8 cellular contexts compared by ENCODE assay signal in genomic region chr11:69642549-69642912, GRCh38. TPM values are rescaled to one million over a fixed set of nuclear protein-coding genes. Genes with fewer than 3 reads are reported as not detected.
DNase-seq lines count a peak whose midpoint lies in the region; ATAC-seq and TF ChIP-seq lines count a peak whose summit lies in the region.

No MANE protein-coding gene starts in this region.

- no peaks in the 10 kb centered on the region for H3K36me3 Mint-ChIP-seq in endothelial cell (ENCODE audit: low read depth, unreplicated experiment)
- no peaks in the 10 kb centered on the region for H3K36me3 Mint-ChIP-seq in natural killer cell treated with Interleukin-12 subunit alpha and Interleukin-12 subunit beta and Interleukin-15 and Interleukin-18, amount 100 ng/mL, for 72 hours

- peaks cover 3% of the 10 kb centered on the region; the same call in 1 of the 2 replicates for H3K4me1 ChIP-seq in HEK293 (ENCODE audit: control insufficient read depth, insufficient read depth, low read length)

- ATAC-seq in natural killer cell treated with Interleukin-12 subunit alpha and Interleukin-12 subunit beta and Interleukin-15 and Interleukin-18, amount 100 ng/mL, for 72 hours: peak; percentile 64 to 68
- ATAC-seq in HG03095 (IDR thresholded peaks at IDR 0.05; ENCODE audit: unreplicated experiment) (no peak), HG03097 (IDR thresholded peaks at IDR 0.05; ENCODE audit: low FRiP score, unreplicated experiment) (no peak)

- H3K4me1 Mint-ChIP-seq in endothelial cell (ENCODE audit: unreplicated experiment): peaks cover 13% of the 10 kb centered on the region
- H3K4me1 Mint-ChIP-seq in natural killer cell treated with Interleukin-12 subunit alpha and Interleukin-12 subunit beta and Interleukin-15 and Interleukin-18, amount 100 ng/mL, for 72 hours (ENCODE audit: low read depth in 2 of 2): peaks cover 5 to 14% of the 10 kb centered on the region in 2 donors

- POLR2A ChIA-PET in HEK293 (lab: Yijun Ruan, JAX): interaction anchor here (0.7 to 2.2 kb wide), 6 partner anchors 33 to 541 kb away, joined by 4 to 6 read pairs (median 4); partner anchors contain the start of gene LTO1

- peak overlapping the region; percentile 63 for H3K4me3 ChIP-seq in HEK293 (ENCODE audit: low read depth, low read length)

- H3K27ac Mint-ChIP-seq in endothelial cell (ENCODE audit: unreplicated experiment): no peak overlapping the region
- no peak overlapping the region for H3K27ac Mint-ChIP-seq in natural killer cell treated with Interleukin-12 subunit alpha and Interleukin-12 subunit beta and Interleukin-15 and Interleukin-18, amount 100 ng/mL, for 72 hours

- DNase-seq in activated CD4-positive, alpha-beta T cell treated with anti-CD3 and anti-CD28 coated beads for 4 hours: peak; percentile 64 to 69
- DNase-seq in endothelial cell (ENCODE audit: low spot score): peak; percentile 35
- peak; percentile 58 for DNase-seq in natural killer cell treated with Interleukin-12 subunit alpha and Interleukin-12 subunit beta and Interleukin-15 and Interleukin-18, amount 100 ng/mL, for 72 hours (ENCODE audit: low spot score)
- DNase-seq in NCI-H1436 treated with DMSO at 0.1 percent for 48 hours (lab: John Stamatoyannopoulos, UW): no peak
- no peak for DNase-seq in NCI-H1105 treated with DMSO at 0.1 percent for 48 hours (lab: John Stamatoyannopoulos, UW)

- no peak overlapping the region for H3K4me3 Mint-ChIP-seq in endothelial cell (ENCODE audit: unreplicated experiment)
- H3K4me3 Mint-ChIP-seq in natural killer cell treated with Interleukin-12 subunit alpha and Interleukin-12 subunit beta and Interleukin-15 and Interleukin-18, amount 100 ng/mL, for 72 hours: no peak overlapping the region

- no peaks in the 10 kb centered on the region for H3K9me3 Mint-ChIP-seq in endothelial cell (ENCODE audit: unreplicated experiment)
- no peaks in the 10 kb centered on the region for H3K9me3 Mint-ChIP-seq in natural killer cell treated with Interleukin-12 subunit alpha and Interleukin-12 subunit beta and Interleukin-15 and Interleukin-18, amount 100 ng/mL, for 72 hours

- H3K36me3 ChIP-seq in HEK293 (ENCODE audit: control insufficient read depth in 2 of 2, insufficient read depth in 1 of 2, low read length in 2 of 2): peaks cover 0 to 38% of the 10 kb centered on the region in 2 experiments; a peak in 1 of 3 replicates

- H3K27me3 Mint-ChIP-seq in endothelial cell (ENCODE audit: unreplicated experiment): no peaks in the 10 kb centered on the region
- H3K27me3 Mint-ChIP-seq in natural killer cell treated with Interleukin-12 subunit alpha and Interleukin-12 subunit beta and Interleukin-15 and Interleukin-18, amount 100 ng/mL, for 72 hours: peaks cover 19 to 27% of the 10 kb centered on the region in 2 donors

- no peaks in the 10 kb centered on the region for H3K9me3 ChIP-seq in HEK293 (ENCODE audit: control insufficient read depth, insufficient read depth, low read depth, low read length)

- H3K27ac ChIP-seq in HEK293 (ENCODE audit: extremely low read depth, low read depth, low read length): peak overlapping the region; percentile 91; the same call in 1 of the 2 replicates

- CTCF ChIA-PET in HEK293 (lab: Yijun Ruan, JAX): interaction anchor here (0.6 to 4.8 kb wide), 18 partner anchors 12 to 590 kb away, joined by 3 to 54 read pairs (median 4); partner anchors contain the start of gene MYEOV

- TF ChIP-seq CTCF in HEK293 (tag by site-specific recombination; IDR thresholded peaks at IDR 0.05) (no peak), endothelial cell (IDR thresholded peaks at IDR 0.05; ENCODE audit: unreplicated experiment) (no peak)

TF ChIP-seq in HEK293, 187 proteins besides CTCF, POLR2A, EP300 and RAD21:
- TF ChIP-seq ZNF121 (tag by site-specific recombination; IDR thresholded peaks at IDR 0.05): no peak
- no peak for TF ChIP-seq SP7 (tag by site-specific recombination; IDR thresholded peaks at IDR 0.05)
- TF ChIP-seq ZNF692 (tag by site-specific recombination; IDR thresholded peaks at IDR 0.05): no peak
- no peak for TF ChIP-seq ZNF830 (tag by site-specific recombination; IDR thresholded peaks at IDR 0.05; ENCODE audit: low read depth)
- no peak for TF ChIP-seq ZNF544 (tag by site-specific recombination; IDR thresholded peaks at IDR 0.05)
- no peak for TF ChIP-seq ZNF514 (tag by site-specific recombination; IDR thresholded peaks at IDR 0.05)
- no peak for TF ChIP-seq ZNF280C (tag by site-specific recombination; IDR thresholded peaks at IDR 0.05)
- TF ChIP-seq ZFP37 (tag by site-specific recombination; IDR thresholded peaks at IDR 0.05): no peak
- TF ChIP-seq ZNF488 (tag by site-specific recombination; IDR thresholded peaks at IDR 0.05): no peak
- no peak for TF ChIP-seq HOXC10 (CRISPR knock-in tag; IDR thresholded peaks at IDR 0.05)
- TF ChIP-seq ZBTB1 (tag by site-specific recombination; IDR thresholded peaks at IDR 0.05): no peak
- TF ChIP-seq GLI2 (tag by site-specific recombination; IDR thresholded peaks at IDR 0.05; ENCODE audit: borderline replicate concordance, low read depth): no peak
- no peak for TF ChIP-seq SP3 (tag by site-specific recombination; IDR thresholded peaks at IDR 0.05)

RNA-seq across cellular contexts. Expression of gene CCND1, which starts 1.6 kb away (rescaled TPM):
- total RNA-seq in endothelial cell (ENCODE audit: unreplicated experiment): 55.6 TPM
- under 1 TPM in 1 of 2 donors, not detected in 1; 0.67 TPM for total RNA-seq in natural killer cell treated with Interleukin-12 subunit alpha and Interleukin-12 subunit beta and Interleukin-15 and Interleukin-18, amount 100 ng/mL, for 72 hours

RNA-seq across cellular contexts. Expression of gene LTO1, which starts 32.6 kb away (rescaled TPM):
- 23.3 TPM for total RNA-seq in endothelial cell (ENCODE audit: unreplicated experiment)
- total RNA-seq in natural killer cell treated with Interleukin-12 subunit alpha and Interleukin-12 subunit beta and Interleukin-15 and Interleukin-18, amount 100 ng/mL, for 72 hours: 10 to 100 TPM; 23.4 to 37.7 TPM

Comparison
In these comparisons a context has a peak if more than half of its experiments do, and no peak if none do; other contexts are left out.
1. DNase-seq: peak in activated CD4-positive, alpha-beta T cell treated with anti-CD3 and anti-CD28 coated beads for 4 hours (2 of 2), endothelial cell (single experiment) and natural killer cell treated with Interleukin-12 subunit alpha and Interleukin-12 subunit beta and Interleukin-15 and Interleukin-18, amount 100 ng/mL, for 72 hours (single experiment); none in NCI-H1436 treated with DMSO at 0.1 percent for 48 hours (single experiment) and NCI-H1105 treated with DMSO at 0.1 percent for 48 hours (single experiment).
2. ATAC-seq: peak in natural killer cell treated with Interleukin-12 subunit alpha and Interleukin-12 subunit beta and Interleukin-15 and Interleukin-18, amount 100 ng/mL, for 72 hours (2 of 2); none in HG03095 (single experiment) and HG03097 (single experiment).
3. RNA of gene CCND1, which starts 1.6 kb away (total RNA-seq): 55.6 TPM in endothelial cell (single experiment); 0.67 TPM in natural killer cell treated with Interleukin-12 subunit alpha and Interleukin-12 subunit beta and Interleukin-15 and Interleukin-18, amount 100 ng/mL, for 72 hours; every median in the first group is over 10 times any median in the second.